8 cellular contexts compared by ENCODE assay signal in the genomic region with DNA sequence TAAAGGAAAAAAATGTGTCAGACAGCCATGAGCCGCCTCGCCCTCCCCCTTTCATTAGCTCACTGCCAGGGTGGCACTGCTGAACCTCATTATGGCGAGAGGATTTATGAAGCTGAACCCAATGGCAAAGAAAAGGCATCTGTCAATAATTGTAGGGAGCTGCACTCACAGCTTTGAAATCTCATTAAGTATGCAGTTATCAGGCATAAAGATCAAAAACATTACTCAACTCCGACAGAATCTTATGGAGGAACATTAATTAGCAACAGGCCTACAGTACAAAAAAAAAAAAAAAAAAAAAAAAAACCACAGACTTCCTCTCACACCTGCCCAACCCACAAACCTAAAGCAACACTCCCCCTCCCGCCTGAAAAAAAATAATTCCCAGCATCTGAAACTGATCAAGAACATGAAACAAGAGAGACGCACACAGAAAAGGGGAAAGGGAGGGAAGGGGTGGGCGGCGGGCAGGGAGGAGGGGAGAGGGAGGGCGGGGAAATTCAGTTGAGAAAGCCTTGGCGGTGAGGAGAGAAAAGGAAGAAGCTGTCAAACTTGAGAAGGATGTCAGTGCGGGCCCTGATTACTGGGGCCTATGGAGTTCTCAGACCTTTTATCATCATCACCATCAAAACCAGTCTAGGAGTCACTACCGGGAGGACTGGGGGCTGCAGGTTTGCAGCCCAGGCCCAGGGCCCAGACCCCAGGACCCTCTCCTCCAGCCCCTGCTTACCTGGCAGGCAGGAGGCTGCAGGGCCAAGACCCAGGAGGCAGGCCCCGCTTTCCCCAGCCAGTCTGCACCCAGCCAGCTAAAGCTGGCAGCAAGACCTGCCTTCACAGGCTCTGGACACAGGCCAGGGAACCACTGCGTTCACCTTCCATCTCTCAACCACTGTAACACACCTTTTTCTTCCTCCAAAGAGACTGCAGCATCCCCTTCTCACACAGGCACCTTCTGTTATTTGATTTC. TPM values are rescaled to one million over a fixed set of nuclear protein-coding genes. Genes with fewer than 3 reads are reported as not detected.
DNase-seq lines count a peak whose midpoint lies in the region; ATAC-seq and TF ChIP-seq lines count a peak whose summit lies in the region.

No MANE protein-coding gene starts in this region.

- POLR2A ChIA-PET in BJ (lab: Charles Lee), result interaction anchor here (0.6 to 0.7 kb wide), 2 partner anchors 24 to 212 kb away, joined by 4 to 10 read pairs; no protein-coding TSS in a partner anchor

- DNase-seq in BJ (ENCODE audit: low read depth), result peak; percentile 59
- peak; percentile 97 for DNase-seq in Jurkat, Clone E6-1 (ENCODE audit: low read depth, low spot score)
- DNase-seq in activated gamma-delta T cell treated with Interleukin-2 at 50 U/mL for 16 hours, result peak; percentile 27
- DNase-seq in mesothelial cell of epicardium (ENCODE audit: low spot score in 2 of 2, unreplicated experiment in 2 of 2), result peak in 1 of 2 experiments; percentile 38
- DNase-seq in caudate nucleus (lab: John Stamatoyannopoulos, UW), result no peak
- no peak for DNase-seq in GOT3 (lab: John Stamatoyannopoulos, UW)
- DNase-seq in NCI-H2029 treated with DMSO at 0.1 percent for 48 hours (lab: John Stamatoyannopoulos, UW), result no peak

- H3K27ac ChIP-seq in caudate nucleus (ENCODE audit: low read depth, low read length), result no peak overlapping the region

- no peak for TF ChIP-seq CTCF in BJ (IDR thresholded peaks at IDR 0.05; ENCODE audit: insufficient read depth, low read depth, low read length)
- TF ChIP-seq CTCF in mesothelial cell of epicardium (IDR thresholded peaks at IDR 0.05; ENCODE audit: unreplicated experiment), result no peak

- CTCF ChIA-PET in BJ (lab: Yijun Ruan, JAX), result interaction anchor here (0.5 to 0.6 kb wide), 2 partner anchors 71 to 204 kb away, joined by 3 read pairs; no protein-coding TSS in a partner anchor

- no peak for ATAC-seq in GM21423 (IDR thresholded peaks at IDR 0.05; ENCODE audit: unreplicated experiment)

- peaks cover 14% of the 10 kb centered on the region for H3K27me3 Mint-ChIP-seq in mesothelial cell of epicardium (ENCODE audit: low read depth)

- H3K27ac Mint-ChIP-seq in mesothelial cell of epicardium, result peak overlapping the region; percentile 86

- peak overlapping the region; percentile 40 for H3K4me3 Mint-ChIP-seq in mesothelial cell of epicardium

- H3K27me3 ChIP-seq in BJ (ENCODE audit: control insufficient read depth, insufficient read depth, low read length), result no peaks in the 10 kb centered on the region

- no peaks in the 10 kb centered on the region for H3K9me3 Mint-ChIP-seq in mesothelial cell of epicardium

- no peak overlapping the region for H3K4me3 ChIP-seq in BJ (ENCODE audit: low read depth, low read length)
- peak overlapping the region; percentile 9; the same call in 1 of the 2 replicates for H3K4me3 ChIP-seq in Jurkat, Clone E6-1 (ENCODE audit: low read length)

- H3K4me1 Mint-ChIP-seq in mesothelial cell of epicardium, result peaks cover 88% of the 10 kb centered on the region

- peaks cover 1% of the 10 kb centered on the region; the same call in 1 of the 2 replicates for H3K36me3 ChIP-seq in BJ (ENCODE audit: control insufficient read depth, insufficient read depth, low read length)

- peaks cover 19% of the 10 kb centered on the region for H3K36me3 Mint-ChIP-seq in mesothelial cell of epicardium

RNA-seq across cellular contexts. Expression of gene TSHZ3, which starts 8.9 kb away (rescaled TPM):
- polyA plus RNA-seq in BJ (2011; rRNA removed), result 3.6 and 5.1 TPM in 2 replicates
- 8.0 and 11.7 TPM in 2 replicates for polyA minus RNA-seq in BJ (2011; rRNA and poly(A)+ RNA removed)
- 3.5 TPM for polyA plus RNA-seq in Jurkat, Clone E6-1 (2012; ENCODE audit: insufficient read depth, insufficient read length)
- 82.5 to 87.1 TPM (median 82.9 TPM) in 3 replicates for total RNA-seq in mesothelial cell of epicardium

Comparison
In these comparisons a context has a peak if more than half of its experiments do, and no peak if none do; other contexts are left out.
1. DNase-seq: peak in BJ (single experiment), Jurkat, Clone E6-1 (single experiment) and activated gamma-delta T cell treated with Interleukin-2 at 50 U/mL for 16 hours (single experiment); none in caudate nucleus (0 of 61), GOT3 (single experiment) and NCI-H2029 treated with DMSO at 0.1 percent for 48 hours (single experiment).